10 cellular contexts compared by ENCODE assay signal in the genomic region with DNA sequence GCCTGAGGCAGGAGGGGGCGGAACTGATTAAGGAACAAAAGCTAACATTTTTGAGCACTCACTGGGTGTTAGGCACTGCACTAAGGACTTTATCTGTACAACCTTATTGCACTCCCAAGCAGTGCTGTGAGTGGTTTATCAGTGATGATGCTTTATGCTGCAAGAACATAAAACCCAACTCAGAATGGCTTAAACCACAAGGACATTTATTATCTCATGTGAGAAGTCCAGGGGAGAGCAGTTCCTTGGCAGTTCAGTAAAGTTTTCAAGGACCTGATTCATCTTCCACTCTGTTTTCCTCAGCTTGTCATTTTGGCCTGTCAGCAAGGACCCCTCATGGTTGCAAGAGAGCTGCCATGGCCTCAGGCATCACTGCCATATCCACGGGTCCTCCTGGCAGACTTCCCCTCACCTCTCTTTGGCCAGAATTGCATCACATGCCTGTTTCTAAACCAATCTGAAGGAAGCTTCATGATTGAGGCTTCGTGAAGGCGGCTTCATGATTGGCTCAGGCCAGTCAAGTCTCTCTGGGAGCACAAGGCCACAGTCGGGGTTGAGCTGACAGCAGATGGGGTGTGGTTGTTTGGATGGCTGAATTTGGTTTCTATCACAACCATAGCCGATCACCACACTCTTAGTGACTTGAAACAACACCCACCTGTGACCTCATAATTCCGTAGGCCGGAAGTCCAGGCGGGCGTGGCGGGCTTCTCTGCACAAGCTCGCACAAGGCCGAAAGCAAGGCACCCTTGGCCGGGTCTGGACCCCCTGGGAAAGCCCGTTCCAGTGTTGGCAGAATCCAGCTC. TPM values are rescaled to one million over a fixed set of nuclear protein-coding genes. Genes with fewer than 3 reads are reported as not detected.
A peak's percentile ranks its signal among the peaks of the same experiment; 100 is the strongest.
DNase-seq lines count a peak whose midpoint lies in the region; ATAC-seq, FAIRE-seq and TF ChIP-seq lines count a peak whose summit lies in the region.
"Had no signal": no experiment of that assay in that cellular context is flagged by ENCODE, and none has a peak within 500 bp of the region (broad histone marks: within the 10 kb centered on the region; RNA-seq: fewer than 3 reads in every experiment).

No MANE protein-coding gene starts in this region.

- H3K9me3 ChIP-seq in CD8-positive, alpha-beta T cell (ENCODE audit: low read length) = no peaks in the 10 kb centered on the region
- no peaks in the 10 kb centered on the region for H3K9me3 ChIP-seq in kidney (ENCODE audit: control insufficient read depth in 1 of 2, low read length in 2 of 2)
- H3K9me3 ChIP-seq in neural progenitor cell (ENCODE audit: low read depth) = no peaks in the 10 kb centered on the region

- no peaks in the 10 kb centered on the region for H3K27me3 Mint-ChIP-seq in CD8-positive, alpha-beta T cell (ENCODE audit: low read depth)
- H3K27me3 Mint-ChIP-seq in neural progenitor cell (ENCODE audit: insufficient read depth, low read depth) (peaks cover 6% of the 10 kb centered on the region), HFFc6 (ENCODE audit: insufficient read depth) (peaks cover 42% of the 10 kb centered on the region)

- TF ChIP-seq CTCF in CD8-positive, alpha-beta T cell (IDR thresholded peaks at IDR 0.05) = no peak
- TF ChIP-seq CTCF in kidney (IDR thresholded peaks at IDR 0.05; ENCODE audit: borderline replicate concordance, extremely low read depth, insufficient read depth) (no peak), neural progenitor cell (IDR thresholded peaks at IDR 0.05) (no peak), HFFc6 (IDR thresholded peaks at IDR 0.05) (no peak)

- H3K4me1 ChIP-seq in CD8-positive, alpha-beta T cell (ENCODE audit: insufficient read depth, low read length) = peaks cover 41% of the 10 kb centered on the region
- H3K4me1 ChIP-seq in kidney (ENCODE audit: control insufficient read depth in 1 of 2, insufficient read depth in 1 of 2, low read depth in 1 of 2, low read length in 2 of 2) (peaks cover 5 to 7% of the 10 kb centered on the region in 2 donors), neural progenitor cell (peaks cover 12% of the 10 kb centered on the region)

- H3K9ac ChIP-seq in kidney (ENCODE audit: low read length in 2 of 2) = no peak overlapping the region
- H3K9ac ChIP-seq in neural progenitor cell = no peak overlapping the region

- H4K20me1 ChIP-seq in neural progenitor cell (ENCODE audit: low read depth) = no peaks in the 10 kb centered on the region

- H2AFZ ChIP-seq in neural progenitor cell (replicated peaks) = no peak overlapping the region

- peaks cover 7% of the 10 kb centered on the region for H3F3A ChIP-seq in neural progenitor cell (ENCODE audit: low read depth)

- peak overlapping the region; percentile 32 for H3K4me3 Mint-ChIP-seq in CD8-positive, alpha-beta T cell
- no peak overlapping the region for H3K4me3 Mint-ChIP-seq in neural progenitor cell
- no peak overlapping the region for H3K4me3 Mint-ChIP-seq in HFFc6

- H3K36me3 Mint-ChIP-seq in CD8-positive, alpha-beta T cell = no peaks in the 10 kb centered on the region
- H3K36me3 Mint-ChIP-seq in neural progenitor cell = peaks cover 35% of the 10 kb centered on the region
- no peaks in the 10 kb centered on the region for H3K36me3 Mint-ChIP-seq in HFFc6 (ENCODE audit: low read depth)

- FAIRE-seq in kidney (lab: Jason Lieb, UNC) = no peak

- no peaks in the 10 kb centered on the region for H3K79me2 ChIP-seq in neural progenitor cell (ENCODE audit: low read depth)

- intact Hi-C loops in CD8-positive, alpha-beta T cell (cut with DNase I, micrococcal nuclease) = loop anchor here (1.0 kb wide), 4 partner anchors 10 to 103 kb away; no protein-coding TSS in a partner anchor
- intact Hi-C loops in kidney (cut with DNase I) = no loop called here

- peaks cover 44% of the 10 kb centered on the region for H3K4me1 Mint-ChIP-seq in CD8-positive, alpha-beta T cell (ENCODE audit: low read depth)
- peaks cover 37% of the 10 kb centered on the region for H3K4me1 Mint-ChIP-seq in neural progenitor cell
- peaks cover 13% of the 10 kb centered on the region; the same call in 1 of the 2 replicates for H3K4me1 Mint-ChIP-seq in HFFc6 (ENCODE audit: low read depth)

- peak overlapping the region; percentile 36 for H3K27ac ChIP-seq in CD8-positive, alpha-beta T cell (ENCODE audit: low read depth, low read length)
- H3K27ac ChIP-seq in kidney (ENCODE audit: low read depth in 2 of 2, low read length in 2 of 2) = peak overlapping the region; percentile 26 to 81
- H3K27ac ChIP-seq in neural progenitor cell = no peak overlapping the region

- no peaks in the 10 kb centered on the region for H3K9me3 Mint-ChIP-seq in CD8-positive, alpha-beta T cell
- H3K9me3 Mint-ChIP-seq in neural progenitor cell (no peaks in the 10 kb centered on the region), HFFc6 (no peaks in the 10 kb centered on the region)

- H3K4me2 ChIP-seq in neural progenitor cell = no peak overlapping the region

- H3K27me3 ChIP-seq in CD8-positive, alpha-beta T cell (ENCODE audit: insufficient read depth, low read length) = no peaks in the 10 kb centered on the region
- H3K27me3 ChIP-seq in neural progenitor cell = no peaks in the 10 kb centered on the region

- CTCF ChIA-PET in CD8-positive, alpha-beta T cell (lab: Charles Lee) = interaction anchor here (0.6 to 16.0 kb wide), 25 partner anchors 10 to 337 kb away, joined by 3 to 183 read pairs (median 5); partner anchors contain the start of genes CFAP92, EFCC1 and RAB43

- peak in 1 of 7 experiments; percentile 25 for DNase-seq in CD8-positive, alpha-beta T cell
- DNase-seq in activated CD4-positive, alpha-beta T cell treated with anti-CD3 and anti-CD28 coated beads, Interleukin-2, amount 50 U/mL, for 1 hour = peak; percentile 26
- DNase-seq in kidney (no peak), SIG-M5 treated with dmso at 0.1 percent for 504 hours (lab: John Stamatoyannopoulos, UW; ENCODE audit: unreplicated experiment) (no peak), NCI-H524 (lab: John Stamatoyannopoulos, UW) (no peak), neural progenitor cell (ENCODE audit: low spot score) (no peak), HFFc6 (no peak)

- H3K27ac Mint-ChIP-seq in CD8-positive, alpha-beta T cell = peak overlapping the region; percentile 92
- no peak overlapping the region for H3K27ac Mint-ChIP-seq in neural progenitor cell
- H3K27ac Mint-ChIP-seq in HFFc6 = no peak overlapping the region

- H3K36me3 ChIP-seq in CD8-positive, alpha-beta T cell (ENCODE audit: insufficient read depth, low read length) = no peaks in the 10 kb centered on the region
- H3K36me3 ChIP-seq in kidney (ENCODE audit: control insufficient read depth in 1 of 2, insufficient read depth in 2 of 2, low read length in 2 of 2) (peaks cover 0 to 3% of the 10 kb centered on the region in 2 donors), neural progenitor cell (no peaks in the 10 kb centered on the region)

- peak overlapping the region; percentile 11 for H3K4me3 ChIP-seq in CD8-positive, alpha-beta T cell (ENCODE audit: low read depth, low read length)
- H3K4me3 ChIP-seq in kidney (ENCODE audit: low read length in 2 of 2) = no peak overlapping the region
- no peak overlapping the region for H3K4me3 ChIP-seq in neural progenitor cell

- POLR2A ChIA-PET in CD8-positive, alpha-beta T cell (lab: Charles Lee) = interaction anchor here (1.1 to 3.8 kb wide), 15 partner anchors 10 to 299 kb away, joined by 3 to 67 read pairs (median 12); partner anchors contain the start of genes CFAP92, CNBP, COPG1 and RAB43

- peak; percentile 10 for ATAC-seq in CD8-positive, alpha-beta T cell
- ATAC-seq in HG02678 (IDR thresholded peaks at IDR 0.05; ENCODE audit: unreplicated experiment) = peak; percentile 64

RNA-seq across cellular contexts. Expression of gene EFCC1, which starts 15.8 kb away (rescaled TPM):
- under 1 TPM; 0.17 to 0.24 TPM for total RNA-seq in CD8-positive, alpha-beta T cell
- total RNA-seq in kidney (3.7 TPM), neural progenitor cell (ENCODE audit: low replicate concordance) (1.1 and 1.5 TPM in 2 replicates)
- 2.4 TPM for polyA plus RNA-seq in kidney (ENCODE audit: insufficient read depth, low read depth, low replicate concordance)
- total RNA-seq in HFFc6 (2021; fragmentation: NEBNext Ultra II Directional; extraction: Animal tissue kit (Norgen Biotek cat#: 25700)) = not detected
- total RNA-seq: LHCN-M2, renal cortical epithelial cell had no signal

RNA-seq across cellular contexts. Expression of gene CFAP92, which starts 23.1 kb away (rescaled TPM):
- under 1 TPM; 0.60 to 0.75 TPM for total RNA-seq in CD8-positive, alpha-beta T cell
- total RNA-seq in kidney = 0.60 TPM
- polyA plus RNA-seq in kidney (ENCODE audit: insufficient read depth, low read depth, low replicate concordance) = 0.56 TPM
- total RNA-seq in neural progenitor cell (ENCODE audit: low replicate concordance) = 5.3 and 5.5 TPM in 2 replicates
- not detected for total RNA-seq in HFFc6 (2021; fragmentation: NEBNext Ultra II Directional; extraction: Animal tissue kit (Norgen Biotek cat#: 25700))
- total RNA-seq: LHCN-M2 had no signal

RNA-seq across cellular contexts. Expression of gene GP9, which starts 43.7 kb away (rescaled TPM):
- total RNA-seq in CD8-positive, alpha-beta T cell = not detected
- total RNA-seq in kidney = not detected
- 0.49 TPM for polyA plus RNA-seq in kidney (ENCODE audit: insufficient read depth, low read depth, low replicate concordance)
- not detected in 2 replicates for total RNA-seq in neural progenitor cell (ENCODE audit: low replicate concordance)
- not detected for total RNA-seq in HFFc6 (2021; fragmentation: NEBNext Ultra II Directional; extraction: Animal tissue kit (Norgen Biotek cat#: 25700))
- total RNA-seq: LHCN-M2, renal cortical epithelial cell had no signal
